ENCODE assay signal across 13 cellular contexts in genomic region chr16:88378836-88379693, GRCh38.
"Had no signal": no experiment of that assay in that cellular context is flagged by ENCODE, and none has a peak within 500 bp of the region (broad histone marks: within the 10 kb centered on the region; RNA-seq: fewer than 3 reads in every experiment).

No MANE protein-coding gene starts in this region.

- H3K36me3 Mint-ChIP-seq: activated naive CD4-positive, alpha-beta T cell treated with anti-CD3 and anti-CD28 coated beads, Interleukin-2, amount 50 U/mL, for 72 hours; brain had no signal

- H3K9me3 Mint-ChIP-seq: activated naive CD4-positive, alpha-beta T cell treated with anti-CD3 and anti-CD28 coated beads, Interleukin-2, amount 50 U/mL, for 72 hours; activated T-helper 2 cell treated with anti-CD3 and anti-CD28 coated beads, Interferon-gamma antibody, Interleukin-2, Interleukin-4, amounts not matched to agents 10 μg/mL and 5 μg/mL and 100 μg/mL, durations not matched to agents 14 hours and 24 hours and 36 hours; brain; dendritic cell treated with granulocyte-macrophage colony-stimulating factor and Interleukin-4, amounts not matched to agents 40 ng/mL and 50 ng/mL, for 4 days; effector memory CD8-positive, alpha-beta T cell had no signal

- DNase-seq: activated CD4-positive, alpha-beta T cell treated with anti-CD3 and anti-CD28 coated beads, Interleukin-2, amount 50 U/mL, for 1 hour; activated CD4-positive, CD25-positive, alpha-beta regulatory T cell; amniotic stem cell; effector memory CD8-positive, alpha-beta T cell; hypothalamus; mesendoderm; stimulated activated CD4-positive, alpha-beta T cell treated with anti-CD3 and anti-CD28 coated beads, Interleukin-2, amount 100 ng/mL, for 48 hours; stimulated activated naive CD4-positive, alpha-beta T cell treated with Interleukin-2 at 50 U/mL for 16 hours; trophoblast cell had no signal

- H3K27ac Mint-ChIP-seq: activated naive CD4-positive, alpha-beta T cell treated with anti-CD3 and anti-CD28 coated beads, Interleukin-2, amount 50 U/mL, for 72 hours; activated T-helper 2 cell treated with anti-CD3 and anti-CD28 coated beads, Interferon-gamma antibody, Interleukin-2, Interleukin-4, amounts not matched to agents 10 μg/mL and 5 μg/mL and 100 μg/mL, durations not matched to agents 14 hours and 24 hours and 36 hours; brain; dendritic cell treated with granulocyte-macrophage colony-stimulating factor and Interleukin-4, amounts not matched to agents 40 ng/mL and 50 ng/mL, for 4 days; effector memory CD8-positive, alpha-beta T cell had no signal

- H3K4me3 Mint-ChIP-seq: brain; dendritic cell treated with granulocyte-macrophage colony-stimulating factor and Interleukin-4, amounts not matched to agents 40 ng/mL and 50 ng/mL, for 4 days; effector memory CD8-positive, alpha-beta T cell had no signal

- ATAC-seq: activated naive CD4-positive, alpha-beta T cell treated with anti-CD3 and anti-CD28 coated beads, Interleukin-2, amount 50 U/mL, for 72 hours; effector memory CD8-positive, alpha-beta T cell had no signal
